In the genomic region with DNA sequence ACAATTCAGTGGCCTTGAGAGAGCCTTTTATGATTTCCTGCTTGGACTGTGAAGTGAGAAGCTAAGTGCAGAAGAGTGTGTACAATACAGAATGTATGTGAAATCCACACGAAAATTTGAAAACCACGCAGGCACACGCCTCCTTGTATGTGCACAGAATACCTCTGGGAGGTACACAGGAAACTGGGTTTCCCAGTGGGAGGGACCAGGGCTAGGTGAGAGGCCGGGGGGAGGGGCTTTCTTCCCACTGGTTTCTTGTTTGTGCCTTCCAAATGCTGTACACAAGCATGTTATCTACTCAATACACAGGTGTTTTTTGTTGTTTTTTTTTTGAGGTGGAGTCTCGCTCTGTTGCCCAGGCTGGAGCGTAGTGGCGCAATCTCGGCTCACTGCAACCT, we compare ENCODE assay signal across 20 cellular contexts. TPM values are rescaled to one million over a fixed set of nuclear protein-coding genes. Genes with fewer than 3 reads are reported as not detected.
A peak's percentile ranks its signal among the peaks of the same experiment; 100 is the strongest.
DNase-seq lines count a peak whose midpoint lies in the region; ATAC-seq and TF ChIP-seq lines count a peak whose summit lies in the region.
"Had no signal": no experiment of that assay in that cellular context is flagged by ENCODE, and none has a peak within 500 bp of the region (broad histone marks: within the 10 kb centered on the region; RNA-seq: fewer than 3 reads in every experiment).

No MANE protein-coding gene starts in this region.

- TF ChIP-seq EP300 in stomach (IDR thresholded peaks at IDR 0.05) = no peak

- H3K4me3 ChIP-seq in stomach = no peak overlapping the region
- H3K4me3 ChIP-seq: ascending aorta, spleen had no signal

- H3K4me1 Mint-ChIP-seq in activated naive CD8-positive, alpha-beta T cell treated with anti-CD3 and anti-CD28 coated beads, Interleukin-2, amount 10 ng/mL, durations not matched to agents 7 days and 5 days = peaks cover 40% of the 10 kb centered on the region
- H3K4me1 Mint-ChIP-seq in activated naive CD8-positive, alpha-beta T cell treated with anti-CD3 and anti-CD28 coated beads, Interleukin-2, amount 50 U/mL, for 24 hours = peaks cover 28% of the 10 kb centered on the region
- H3K4me1 Mint-ChIP-seq in central memory CD8-positive, alpha-beta T cell = peaks cover 56% of the 10 kb centered on the region
- H3K4me1 Mint-ChIP-seq in progenitor cell of endocrine pancreas (ENCODE audit: low read depth) = peaks cover 8% of the 10 kb centered on the region

- H3K9me3 Mint-ChIP-seq in activated naive CD8-positive, alpha-beta T cell treated with anti-CD3 and anti-CD28 coated beads, Interleukin-2, amount 10 ng/mL, durations not matched to agents 7 days and 5 days = no peaks in the 10 kb centered on the region
- H3K9me3 Mint-ChIP-seq in activated naive CD8-positive, alpha-beta T cell treated with anti-CD3 and anti-CD28 coated beads, Interleukin-2, amount 50 U/mL, for 24 hours = no peaks in the 10 kb centered on the region
- H3K9me3 Mint-ChIP-seq in central memory CD8-positive, alpha-beta T cell = no peaks in the 10 kb centered on the region
- no peaks in the 10 kb centered on the region for H3K9me3 Mint-ChIP-seq in progenitor cell of endocrine pancreas (ENCODE audit: low read depth)
- H3K9me3 Mint-ChIP-seq: CD4-positive, CD25-positive, alpha-beta regulatory T cell; IgD-negative memory B cell had no signal

- no peaks in the 10 kb centered on the region for H3K36me3 Mint-ChIP-seq in activated naive CD8-positive, alpha-beta T cell treated with anti-CD3 and anti-CD28 coated beads, Interleukin-2, amount 10 ng/mL, durations not matched to agents 7 days and 5 days
- H3K36me3 Mint-ChIP-seq in activated naive CD8-positive, alpha-beta T cell treated with anti-CD3 and anti-CD28 coated beads, Interleukin-2, amount 50 U/mL, for 24 hours (ENCODE audit: low read depth) = no peaks in the 10 kb centered on the region
- peaks cover 9% of the 10 kb centered on the region for H3K36me3 Mint-ChIP-seq in central memory CD8-positive, alpha-beta T cell (ENCODE audit: insufficient read depth)
- H3K36me3 Mint-ChIP-seq in progenitor cell of endocrine pancreas (ENCODE audit: insufficient read depth) = no peaks in the 10 kb centered on the region
- H3K36me3 Mint-ChIP-seq: CD4-positive, CD25-positive, alpha-beta regulatory T cell; IgD-negative memory B cell had no signal

- no peak for ATAC-seq in activated naive CD8-positive, alpha-beta T cell treated with anti-CD3 and anti-CD28 coated beads, Interleukin-2, amount 10 ng/mL, durations not matched to agents 7 days and 5 days (ENCODE audit: low read depth)
- ATAC-seq in activated naive CD8-positive, alpha-beta T cell treated with anti-CD3 and anti-CD28 coated beads, Interleukin-2, amount 50 U/mL, for 24 hours = no peak
- no peak for ATAC-seq in central memory CD8-positive, alpha-beta T cell (replicated peaks; ENCODE audit: extremely low read depth, poor library complexity, severe bottlenecking)
- ATAC-seq: Panc1 had no signal

- 51 to 67% (median 55%) methylated on average over 8 of the region's 8 CpGs for WGBS in stomach, 5 donors

- H3K9me3 ChIP-seq in stomach = no peaks in the 10 kb centered on the region
- H3K9me3 ChIP-seq: ascending aorta, spleen had no signal

- H3K27me3 Mint-ChIP-seq in activated naive CD8-positive, alpha-beta T cell treated with anti-CD3 and anti-CD28 coated beads, Interleukin-2, amount 10 ng/mL, durations not matched to agents 7 days and 5 days = peaks cover under 1% of the 10 kb centered on the region
- no peaks in the 10 kb centered on the region for H3K27me3 Mint-ChIP-seq in activated naive CD8-positive, alpha-beta T cell treated with anti-CD3 and anti-CD28 coated beads, Interleukin-2, amount 50 U/mL, for 24 hours
- H3K27me3 Mint-ChIP-seq in central memory CD8-positive, alpha-beta T cell = no peaks in the 10 kb centered on the region
- no peaks in the 10 kb centered on the region for H3K27me3 Mint-ChIP-seq in progenitor cell of endocrine pancreas

- peak overlapping the region; percentile 57 for H3K27ac Mint-ChIP-seq in activated naive CD8-positive, alpha-beta T cell treated with anti-CD3 and anti-CD28 coated beads, Interleukin-2, amount 10 ng/mL, durations not matched to agents 7 days and 5 days
- no peak overlapping the region for H3K27ac Mint-ChIP-seq in activated naive CD8-positive, alpha-beta T cell treated with anti-CD3 and anti-CD28 coated beads, Interleukin-2, amount 50 U/mL, for 24 hours
- H3K27ac Mint-ChIP-seq in central memory CD8-positive, alpha-beta T cell (ENCODE audit: low read depth) = peak overlapping the region; percentile 56
- H3K27ac Mint-ChIP-seq in progenitor cell of endocrine pancreas = peak overlapping the region; percentile 33
- H3K27ac Mint-ChIP-seq: IgD-negative memory B cell had no signal

- DNase-seq in DMS153 treated with DMSO at 0.1 percent for 48 hours (lab: John Stamatoyannopoulos, UW; ENCODE audit: unreplicated experiment) = peak; percentile 28
- DNase-seq in DMS153 (lab: John Stamatoyannopoulos, UW) = no peak
- no peak for DNase-seq in activated naive CD8-positive, alpha-beta T cell treated with anti-CD3 and anti-CD28 coated beads, Interleukin-2, amount 10 ng/mL, durations not matched to agents 7 days and 5 days
- no peak for DNase-seq in activated naive CD8-positive, alpha-beta T cell treated with anti-CD3 and anti-CD28 coated beads, Interleukin-2, amount 50 U/mL, for 24 hours
- DNase-seq in central memory CD8-positive, alpha-beta T cell (ENCODE audit: low spot score in 2 of 2) = no peak
- DNase-seq in progenitor cell of endocrine pancreas (ENCODE audit: low spot score, unreplicated experiment) = no peak
- DNase-seq in stomach = no peak
- no peak for DNase-seq in NCI-H2227 (lab: John Stamatoyannopoulos, UW; ENCODE audit: unreplicated experiment)
- DNase-seq: CD4-positive, CD25-positive, alpha-beta regulatory T cell; cortex of kidney; GDM1; NCI-H510A; posterior cingulate gyrus; spleen; SW 1271 had no signal

- H3K4me1 ChIP-seq in stomach = peaks cover 29 to 43% (median 36%) of the 10 kb centered on the region in 4 donors

- no peaks in the 10 kb centered on the region for H3K36me3 ChIP-seq in stomach
- H3K36me3 ChIP-seq: ascending aorta, spleen had no signal

- POLR2A ChIA-PET in activated naive CD8-positive, alpha-beta T cell treated with anti-CD3 and anti-CD28 coated beads, Interleukin-2, amount 10 ng/mL, durations not matched to agents 7 days and 5 days (lab: Charles Lee) = interaction anchor here (0.5 to 0.7 kb wide), 2 partner anchors 146 to 1463 kb away, joined by 3 to 6 read pairs; no protein-coding TSS in a partner anchor

- TF ChIP-seq POLR2A in stomach (IDR thresholded peaks at IDR 0.05) = no peak

- TF ChIP-seq CTCF in progenitor cell of endocrine pancreas (IDR thresholded peaks at IDR 0.05; ENCODE audit: unreplicated experiment) (no peak), stomach (IDR thresholded peaks at IDR 0.05) (no peak)

- H3K4me3 Mint-ChIP-seq in activated naive CD8-positive, alpha-beta T cell treated with anti-CD3 and anti-CD28 coated beads, Interleukin-2, amount 10 ng/mL, durations not matched to agents 7 days and 5 days = peak overlapping the region; percentile 35
- no peak overlapping the region for H3K4me3 Mint-ChIP-seq in activated naive CD8-positive, alpha-beta T cell treated with anti-CD3 and anti-CD28 coated beads, Interleukin-2, amount 50 U/mL, for 24 hours
- H3K4me3 Mint-ChIP-seq in central memory CD8-positive, alpha-beta T cell = peak overlapping the region; percentile 20
- H3K4me3 Mint-ChIP-seq in progenitor cell of endocrine pancreas (ENCODE audit: low read depth) = no peak overlapping the region
- H3K4me3 Mint-ChIP-seq: IgD-negative memory B cell had no signal

- H3K27ac ChIP-seq in stomach = no peak overlapping the region
- H3K27ac ChIP-seq: ascending aorta had no signal

- no peaks in the 10 kb centered on the region for H3K27me3 ChIP-seq in stomach
- H3K27me3 ChIP-seq: ascending aorta had no signal

- intact Hi-C loops in stomach (cut with DNase I; ENCODE audit: low total_unique reads) = loop anchor here (10.0 kb wide), 1 partner anchor 110 kb away; no protein-coding TSS in a partner anchor

RNA-seq across cellular contexts. Expression of a gene that starts 16.1 kb away (rescaled TPM):
- total RNA-seq in activated naive CD8-positive, alpha-beta T cell treated with anti-CD3 and anti-CD28 coated beads, Interleukin-2, amount 10 ng/mL, durations not matched to agents 7 days and 5 days = not detected
- 0.27 and 0.43 TPM in 2 replicates for total RNA-seq in progenitor cell of endocrine pancreas
- total RNA-seq in stomach = not detected
- polyA plus RNA-seq in stomach = under 1 TPM in 1 of 3 donors, not detected in 2; 0.13 TPM
- total RNA-seq: A172; ascending aorta; CD4-positive, CD25-positive, alpha-beta regulatory T cell; glomerular endothelial cell had no signal
- polyA plus RNA-seq: CD4-positive, CD25-positive, alpha-beta regulatory T cell; IgD-negative memory B cell had no signal

RNA-seq across cellular contexts. Expression of a gene that starts 21.2 kb away (rescaled TPM):
- total RNA-seq in activated naive CD8-positive, alpha-beta T cell treated with anti-CD3 and anti-CD28 coated beads, Interleukin-2, amount 10 ng/mL, durations not matched to agents 7 days and 5 days = 10 to 100 TPM; 30.1 to 34.9 TPM
- 25.9 and 26.8 TPM in 2 replicates for total RNA-seq in progenitor cell of endocrine pancreas
- 10 to 100 TPM in 4 of 5 donors, 1 to 10 TPM in 1; 1.7 to 29.8 (median 16.1) TPM for total RNA-seq in stomach
- polyA plus RNA-seq in stomach = 10 to 100 TPM; 40.2 to 68.4 (median 45.8) TPM

RNA-seq across cellular contexts. Expression of a gene that starts 37.2 kb away (rescaled TPM):
- 10 to 100 TPM; 27.8 to 29.0 TPM for total RNA-seq in activated naive CD8-positive, alpha-beta T cell treated with anti-CD3 and anti-CD28 coated beads, Interleukin-2, amount 10 ng/mL, durations not matched to agents 7 days and 5 days
- total RNA-seq in progenitor cell of endocrine pancreas = 19.7 and 20.5 TPM in 2 replicates
- total RNA-seq in stomach = 10 to 100 TPM in 4 of 5 donors, 1 to 10 TPM in 1; 7.5 to 35.6 (median 18.1) TPM
- 10 to 100 TPM in 2 of 3 donors, 1 to 10 TPM in 1; 9.6 to 12.6 (median 10.3) TPM for polyA plus RNA-seq in stomach

Comparison
In these comparisons a context has a peak if more than half of its experiments do, and no peak if none do; other contexts are left out.
1. H3K4me3 Mint-ChIP-seq: peak in activated naive CD8-positive, alpha-beta T cell treated with anti-CD3 and anti-CD28 coated beads, Interleukin-2, amount 10 ng/mL, durations not matched to agents 7 days and 5 days (single experiment) and central memory CD8-positive, alpha-beta T cell (single experiment); none in activated naive CD8-positive, alpha-beta T cell treated with anti-CD3 and anti-CD28 coated beads, Interleukin-2, amount 50 U/mL, for 24 hours (single experiment) and progenitor cell of endocrine pancreas (single experiment).